ENCODE assay signal across 8 cellular contexts in the genomic region with DNA sequence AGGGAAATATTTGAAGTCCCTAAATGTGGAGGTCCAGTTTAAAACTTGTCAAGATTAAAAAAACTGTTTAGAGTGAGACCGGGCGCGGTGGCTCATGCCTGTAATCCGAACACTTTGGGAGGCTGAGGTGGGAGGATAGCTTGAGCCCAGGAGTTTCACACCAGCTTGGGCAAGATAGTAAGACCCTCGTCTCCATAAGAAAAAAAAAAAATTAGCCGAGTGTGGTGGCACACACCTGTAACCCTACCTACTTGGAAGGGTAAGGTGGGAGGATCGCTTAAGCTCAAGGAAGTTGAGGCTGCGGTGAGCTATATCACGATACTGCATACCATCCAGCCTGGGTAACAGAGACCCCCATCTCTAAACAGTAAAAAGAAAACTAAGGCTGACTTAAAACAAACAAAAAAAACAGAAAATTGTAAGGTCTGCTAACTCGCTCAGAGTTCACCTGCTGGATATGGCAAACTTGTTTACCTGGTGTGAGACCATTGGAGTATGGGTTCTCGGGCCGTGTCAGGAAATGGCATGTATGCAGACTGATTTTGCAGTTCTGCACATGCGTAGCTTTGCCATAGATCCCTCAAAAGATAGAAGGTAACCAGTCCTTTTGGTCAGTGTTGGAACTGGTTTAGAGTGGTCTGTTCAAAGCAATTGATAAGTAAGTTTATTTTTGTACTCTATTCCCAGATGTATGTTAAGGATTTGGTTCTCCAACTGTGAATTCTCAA. TPM values are rescaled to one million over a fixed set of nuclear protein-coding genes. Genes with fewer than 3 reads are reported as not detected.
A peak's percentile ranks its signal among the peaks of the same experiment; 100 is the strongest.
DNase-seq lines count a peak whose midpoint lies in the region; ATAC-seq and TF ChIP-seq lines count a peak whose summit lies in the region.

No MANE protein-coding gene starts in this region.

- CTCF ChIA-PET in A673 (lab: Charles Lee), result no interaction called here

- no peaks in the 10 kb centered on the region for H4K20me1 ChIP-seq in KMS-11 (ENCODE audit: insufficient read depth)

- peak overlapping the region; percentile 97 for H3K4me2 ChIP-seq in KMS-11

- DNase-seq in A673 (ENCODE audit: low spot score), result no peak
- DNase-seq in T47D (ENCODE audit: low read depth in 1 of 2, low spot score in 1 of 2), result peak; percentile 61 to 62
- no peak for DNase-seq in NCI-H1092 (lab: John Stamatoyannopoulos, UW)
- no peak for DNase-seq in amniotic stem cell (lab: John Stamatoyannopoulos, UW)
- no peak for DNase-seq in DMS153 (lab: John Stamatoyannopoulos, UW)

- BruUV-seq in A673 (replicated peaks; lab: Mats Ljungman, UMichigan), result no TSS peak

- H3K4me1 ChIP-seq in A673 (ENCODE audit: insufficient read depth, low read length, poor library complexity, severe bottlenecking) (peaks cover 44% of the 10 kb centered on the region), KMS-11 (ENCODE audit: low read depth, poor library complexity, severe bottlenecking) (peaks cover 54% of the 10 kb centered on the region), muscle layer of duodenum (ENCODE audit: control insufficient read depth in 1 of 2, insufficient read depth in 2 of 2, low read length in 2 of 2) (peaks cover 36 to 57% of the 10 kb centered on the region in 2 donors)

- peaks cover 69% of the 10 kb centered on the region for H3K79me2 ChIP-seq in KMS-11 (ENCODE audit: insufficient read depth, low read depth)

- intact Hi-C loops in A673 (cut with micrococcal nuclease; ENCODE audit: unreplicated experiment), result no loop called here

- TF ChIP-seq CTCF in A673 (conservative IDR thresholded peaks at IDR 0.05; ENCODE audit: low read depth, low read length), result no peak
- no peak for TF ChIP-seq CTCF in KMS-11 (conservative IDR thresholded peaks at IDR 0.05; ENCODE audit: low read depth, low read length)

- ATAC-seq in HG02840 (IDR thresholded peaks at IDR 0.05; ENCODE audit: low FRiP score, unreplicated experiment), result no peak

- peak overlapping the region; percentile 76 for H3K9ac ChIP-seq in KMS-11

- H3K4me3 ChIP-seq in A673 (ENCODE audit: low read depth, low read length, poor library complexity, severe bottlenecking) (peak overlapping the region; percentile 93), KMS-11 (IDR thresholded peaks at IDR 0.05; ENCODE audit: insufficient read depth, low read depth, low read length) (no peak overlapping the region), muscle layer of duodenum (ENCODE audit: low read depth in 1 of 2, low read length in 2 of 2) (peak overlapping the region; percentile 94 to 96)

- in situ Hi-C loops in T47D (cut with HindIII; ENCODE audit: low pct_unique_long_range_greater_than_20kb, low sequenced_read_pairs), result no loop called here

- H3K27me3 ChIP-seq in A673 (replicated peaks; ENCODE audit: insufficient read depth, low read depth, low read length, poor library complexity) (no peaks in the 10 kb centered on the region), KMS-11 (ENCODE audit: insufficient read depth, low read depth) (no peaks in the 10 kb centered on the region), muscle layer of duodenum (ENCODE audit: low read depth, low read length) (no peaks in the 10 kb centered on the region)

- H3K27ac ChIP-seq in A673 (ENCODE audit: low read depth, low read length, poor library complexity, severe bottlenecking), result peak overlapping the region; percentile 86
- H3K27ac ChIP-seq in KMS-11, result peak overlapping the region; percentile 93; the same call in 1 of the 2 replicates
- H3K27ac ChIP-seq in muscle layer of duodenum (ENCODE audit: low read length), result peak overlapping the region; percentile 96

- no peak overlapping the region for H2AFZ ChIP-seq in KMS-11 (ENCODE audit: low read depth)

- POLR2A ChIA-PET in A673 (lab: Charles Lee; ENCODE audit: low non-redundant PET), result no interaction called here

- H3K36me3 ChIP-seq in A673 (ENCODE audit: insufficient read depth, low read length, poor library complexity, severe bottlenecking) (peaks cover 14% of the 10 kb centered on the region), KMS-11 (ENCODE audit: insufficient read depth) (no peaks in the 10 kb centered on the region), muscle layer of duodenum (ENCODE audit: control insufficient read depth in 1 of 2, insufficient read depth in 2 of 2, low read length in 2 of 2) (no peaks in the 10 kb centered on the region)

- H3K9me3 ChIP-seq in A673 (ENCODE audit: low read depth, low read length, poor library complexity, severe bottlenecking), result no peaks in the 10 kb centered on the region
- H3K9me3 ChIP-seq in muscle layer of duodenum (ENCODE audit: control insufficient read depth in 1 of 2, low read length in 2 of 2), result no peaks in the 10 kb centered on the region

RNA-seq across cellular contexts. Expression of a gene that starts 2.1 kb away (rescaled TPM):
- total RNA-seq in A673 (2021), result 225 and 240 TPM in 2 replicates

RNA-seq across cellular contexts. Expression of a gene that starts 7.3 kb away (rescaled TPM):
- 36.5 and 40.4 TPM in 2 replicates for total RNA-seq in A673 (2021)

RNA-seq across cellular contexts. Expression of a gene that starts 40.3 kb away (rescaled TPM):
- total RNA-seq in A673 (2021), result 546 and 617 TPM in 2 replicates

RNA-seq across cellular contexts. Expression of a gene that starts 45.0 kb away (rescaled TPM):
- total RNA-seq in A673 (2021), result 41.0 and 42.4 TPM in 2 replicates

Comparison
In these comparisons a context has a peak if more than half of its experiments do, and no peak if none do; other contexts are left out.
1. DNase-seq: peak in T47D (2 of 2); none in A673 (single experiment), NCI-H1092 (single experiment), amniotic stem cell (single experiment) and DMS153 (single experiment).
2. Peak in every context shown above with its lines, with median percentiles within 50 percentile points of each other: H3K27ac ChIP-seq.